28 cellular contexts compared by ENCODE assay signal in the genomic region with DNA sequence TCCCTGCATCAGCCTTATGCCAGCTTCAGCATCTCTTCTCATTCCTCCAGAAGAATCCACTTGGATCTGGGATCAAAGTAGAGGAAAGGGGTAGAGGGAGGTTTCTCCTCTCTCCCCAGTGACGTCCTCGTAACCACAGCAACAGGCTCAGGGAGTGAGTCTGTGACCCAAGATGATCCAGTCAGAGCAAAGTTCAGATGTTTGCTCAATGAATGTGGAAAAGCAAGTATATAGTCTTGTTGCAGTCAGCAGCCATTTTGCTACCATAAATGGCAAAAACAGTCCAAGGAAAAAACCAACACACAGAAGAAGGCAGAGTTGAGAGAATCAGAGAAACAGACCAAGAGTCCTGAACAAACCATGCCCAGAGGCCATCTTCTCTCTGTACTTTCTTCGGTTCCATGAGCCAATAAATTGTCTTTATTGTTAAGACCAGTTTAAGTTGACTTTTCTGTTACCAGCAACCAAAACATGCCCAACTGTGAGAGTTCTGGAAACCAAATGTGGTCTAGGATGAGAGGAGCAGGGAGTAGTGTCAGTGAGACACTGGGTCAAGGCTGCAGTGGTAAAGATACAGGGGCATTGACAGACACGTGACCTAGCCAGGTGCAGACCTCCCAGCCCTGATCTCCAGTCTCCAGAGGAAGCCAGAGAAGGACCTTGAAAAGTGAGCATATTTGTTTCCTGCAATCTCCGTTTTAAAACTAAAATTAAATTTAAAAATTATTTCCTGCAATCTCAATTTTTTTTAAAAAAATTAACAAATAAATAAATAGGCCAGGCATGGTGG. TPM values are rescaled to one million over a fixed set of nuclear protein-coding genes. Genes with fewer than 3 reads are reported as not detected.
A peak's percentile ranks its signal among the peaks of the same experiment; 100 is the strongest.
DNase-seq lines count a peak whose midpoint lies in the region; ATAC-seq, FAIRE-seq and TF ChIP-seq lines count a peak whose summit lies in the region.
"Had no signal": no experiment of that assay in that cellular context is flagged by ENCODE, and none has a peak within 500 bp of the region (broad histone marks: within the 10 kb centered on the region; RNA-seq: fewer than 3 reads in every experiment).

No MANE protein-coding gene starts in this region.

- WGBS in small intestine, 3 donors: 52 to 67% (median 55%) methylated on average over 5 of the region's 5 CpGs
- 65 to 79% (median 75%) methylated on average over 5 of the region's 5 CpGs for WGBS in spleen, 5 donors

- FAIRE-seq in small intestine (lab: Jason Lieb, UNC): no peak
- FAIRE-seq: kidney had no signal

- DNase-seq in adipocyte (ENCODE audit: low read depth) (no peak), left colon (peak in 1 of 2 donors; percentile 13), small intestine (peak; percentile 59), left ventricle myocardium inferior (no peak), spleen (no peak)
- DNase-seq: activated CD4-positive, alpha-beta T cell treated with anti-CD3 and anti-CD28 coated beads for 48 hours; activated naive CD4-positive, alpha-beta T cell treated with anti-CD3 and anti-CD28 coated beads, Interleukin-2, amount 50 U/mL, for 16 hours; activated T-cell treated with anti-CD3 and anti-CD28 coated beads, Interleukin-2, amount 50 U/mL, for 72 hours; CD8-positive, alpha-beta memory T cell; DND-41; GM23248; kidney; mesendoderm; naive thymus-derived CD8-positive, alpha-beta T cell; NCI-H1417 treated with DMSO at 0.1 percent for 48 hours; NCI-H2107; SK-N-SH; stimulated activated CD4-positive, alpha-beta T cell treated with anti-CD3 and anti-CD28 coated beads, Interleukin-2, amount 100 ng/mL, for 24 hours; testis had no signal

- H3K36me3 ChIP-seq in adipocyte (ENCODE audit: control insufficient read depth, insufficient read depth, low read length, severe bottlenecking) (no peaks in the 10 kb centered on the region), small intestine (ENCODE audit: control insufficient read depth in 2 of 2, insufficient read depth in 2 of 2, low read length in 2 of 2) (no peaks in the 10 kb centered on the region), left ventricle myocardium inferior (no peaks in the 10 kb centered on the region), spleen (peaks cover 0 to 1% (median 0%) of the 10 kb centered on the region in 6 donors)
- H3K36me3 ChIP-seq: ascending aorta, gastroesophageal sphincter had no signal

- TF ChIP-seq CTCF in GM12872 (IDR thresholded peaks at IDR 0.05; ENCODE audit: insufficient read depth, low read depth, low read length) (0 out of 3 replicates have a peak, but pooled peaks have one; percentile 3), left ventricle myocardium inferior (IDR thresholded peaks at IDR 0.05; ENCODE audit: borderline replicate concordance) (no peak), spleen (IDR thresholded peaks at IDR 0.05 in 8 of 11, conservative IDR thresholded peaks at IDR 0.05 in 3 of 11) (no peak)

- H3K27me3 ChIP-seq in adipocyte (replicated peaks; ENCODE audit: control insufficient read depth, insufficient read depth, low read length): peaks cover 5% of the 10 kb centered on the region
- no peaks in the 10 kb centered on the region for H3K27me3 ChIP-seq in small intestine (ENCODE audit: control insufficient read depth in 2 of 2, insufficient read depth in 2 of 2, low read length in 2 of 2)
- peaks cover 43% of the 10 kb centered on the region for H3K27me3 ChIP-seq in left ventricle myocardium inferior (ENCODE audit: low read depth)
- no peaks in the 10 kb centered on the region for H3K27me3 ChIP-seq in spleen (replicated peaks in 1 of 7)
- H3K27me3 ChIP-seq: ascending aorta, testis had no signal

- ATAC-seq in left colon (peak; percentile 72), HG03175 (IDR thresholded peaks at IDR 0.05; ENCODE audit: unreplicated experiment) (no peak)
- ATAC-seq: gastroesophageal sphincter; stimulated activated memory B cell treated with anti-CD40 and anti-IgM and Interleukin-4, amounts not matched to agents 10 μg/mL and 1 μg/mL and 100 μg/mL, for 72 hours had no signal

- peak overlapping the region; percentile 33 for H3K9ac ChIP-seq in adipocyte (ENCODE audit: low read length)
- H3K9ac ChIP-seq: GM23248, SK-N-SH had no signal

- intact Hi-C loops in left colon (cut with DNase I, micrococcal nuclease): no loop called here
- intact Hi-C loops in left ventricle myocardium inferior (cut with micrococcal nuclease): no loop called here
- intact Hi-C loops in spleen (cut with DNase I; ENCODE audit: low total_unique reads): no loop called here

- no peak overlapping the region for H3K27ac ChIP-seq in small intestine (ENCODE audit: low read depth in 1 of 2, low read length in 1 of 2)
- no peak overlapping the region for H3K27ac ChIP-seq in left ventricle myocardium inferior (replicated peaks)
- H3K27ac ChIP-seq in spleen: peak overlapping the region in 3 of 8 donors; percentile 12 to 26 (median 15)
- H3K27ac ChIP-seq: ascending aorta, epithelial cell of prostate, gastroesophageal sphincter, GM23248, testis had no signal

- H3K4me3 ChIP-seq in adipocyte (ENCODE audit: low read length) (no peak overlapping the region), small intestine (ENCODE audit: low read depth in 1 of 2, low read length in 2 of 2) (no peak overlapping the region), left ventricle myocardium inferior (no peak overlapping the region), spleen (no peak overlapping the region)
- H3K4me3 ChIP-seq: ascending aorta, gastroesophageal sphincter, GM23248, testis had no signal

- H3K4me1 ChIP-seq in adipocyte (ENCODE audit: control insufficient read depth, insufficient read depth, low read length) (peaks cover 18% of the 10 kb centered on the region), small intestine (ENCODE audit: control insufficient read depth in 2 of 2, insufficient read depth in 1 of 2, low read depth in 1 of 2, low read length in 1 of 2) (no peaks in the 10 kb centered on the region), left ventricle myocardium inferior (no peaks in the 10 kb centered on the region), spleen (peaks cover 5 to 36% (median 20%) of the 10 kb centered on the region in 6 donors)
- H3K4me1 ChIP-seq: ascending aorta, gastroesophageal sphincter, testis had no signal

- TF ChIP-seq POLR2A in spleen (IDR thresholded peaks at IDR 0.05): no peak

- H3K9me3 ChIP-seq in adipocyte (ENCODE audit: control insufficient read depth, low read length): no peaks in the 10 kb centered on the region
- no peaks in the 10 kb centered on the region for H3K9me3 ChIP-seq in small intestine (ENCODE audit: control insufficient read depth, low read depth)
- no peaks in the 10 kb centered on the region for H3K9me3 ChIP-seq in left ventricle myocardium inferior (replicated peaks)
- no peaks in the 10 kb centered on the region for H3K9me3 ChIP-seq in spleen
- H3K9me3 ChIP-seq: ascending aorta, gastroesophageal sphincter, SK-N-SH, testis had no signal

RNA-seq across cellular contexts. Expression of a gene that starts 3.2 kb away (rescaled TPM):
- total RNA-seq in left colon: under 1 TPM in 1 of 2 donors, not detected in 1; 0.11 TPM
- under 1 TPM in 2 of 3 donors, not detected in 1; 0.03 to 0.22 TPM for polyA plus RNA-seq in small intestine
- total RNA-seq in left ventricle myocardium inferior: 0.44 TPM
- 100 to 1,000 TPM in 2 of 7 donors, 10 to 100 TPM in 5; 19.4 to 139 (median 48.4) TPM for total RNA-seq in spleen
- polyA plus RNA-seq in spleen: 1 to 10 TPM in 2 of 3 donors, under 1 TPM in 1; 0.70 to 6.6 (median 4.9) TPM
- total RNA-seq: activated T-cell treated with anti-CD3 and anti-CD28 coated beads, Interleukin-2, amount 50 U/mL, for 72 hours; ascending aorta; CD8-positive, alpha-beta memory T cell; GM23248; naive thymus-derived CD8-positive, alpha-beta T cell; NCI-H460; RPMI7951 had no signal
- polyA plus RNA-seq: GM23248, SK-N-SH had no signal

RNA-seq across cellular contexts. Expression of a gene that starts 44.1 kb away (rescaled TPM):
- total RNA-seq in left colon (under 1 TPM; 0.17 to 0.18 TPM), left ventricle myocardium inferior (0.96 TPM), spleen (100 to 1,000 TPM in 1 of 7 donors, 10 to 100 TPM in 6; 24.4 to 113 (median 56.2) TPM)
- polyA plus RNA-seq in small intestine (under 1 TPM in 2 of 3 donors, not detected in 1; 0.04 to 0.45 TPM), spleen (1 to 10 TPM in 2 of 3 donors, under 1 TPM in 1; 0.39 to 6.5 (median 2.6) TPM)
- total RNA-seq: ascending aorta; CD8-positive, alpha-beta memory T cell; GM23248; MCF 10A; naive thymus-derived CD8-positive, alpha-beta T cell; NCI-H460; RPMI7951 had no signal
- polyA plus RNA-seq: GM23248, SK-N-SH had no signal

RNA-seq across cellular contexts. Expression of a gene that starts 47.0 kb away (rescaled TPM):
- total RNA-seq in left colon (100 to 1,000 TPM; 304 to 347 TPM), left ventricle myocardium inferior (135 TPM), spleen (100 to 1,000 TPM; 344 to 554 (median 430) TPM)
- polyA plus RNA-seq in small intestine (100 to 1,000 TPM; 251 to 300 (median 288) TPM), spleen (100 to 1,000 TPM; 262 to 317 (median 289) TPM)

Comparison
In these comparisons a context has a peak if more than half of its experiments do, and no peak if none do; other contexts are left out.
1. RNA of a gene that starts 3.2 kb away (total RNA-seq): 19.4 to 139 TPM in spleen; 0.44 TPM in left ventricle myocardium inferior (single experiment) and 0.11 TPM in left colon; every median in the first group is over 10 times any median in the second.
2. RNA of a gene that starts 44.1 kb away (total RNA-seq): 24.4 to 113 TPM in spleen; 0.96 TPM in left ventricle myocardium inferior (single experiment) and 0.17 to 0.18 TPM in left colon; every median in the first group is over 10 times any median in the second.